Comparison of ENCODE assay signal across 32 cellular contexts in the genomic region with DNA sequence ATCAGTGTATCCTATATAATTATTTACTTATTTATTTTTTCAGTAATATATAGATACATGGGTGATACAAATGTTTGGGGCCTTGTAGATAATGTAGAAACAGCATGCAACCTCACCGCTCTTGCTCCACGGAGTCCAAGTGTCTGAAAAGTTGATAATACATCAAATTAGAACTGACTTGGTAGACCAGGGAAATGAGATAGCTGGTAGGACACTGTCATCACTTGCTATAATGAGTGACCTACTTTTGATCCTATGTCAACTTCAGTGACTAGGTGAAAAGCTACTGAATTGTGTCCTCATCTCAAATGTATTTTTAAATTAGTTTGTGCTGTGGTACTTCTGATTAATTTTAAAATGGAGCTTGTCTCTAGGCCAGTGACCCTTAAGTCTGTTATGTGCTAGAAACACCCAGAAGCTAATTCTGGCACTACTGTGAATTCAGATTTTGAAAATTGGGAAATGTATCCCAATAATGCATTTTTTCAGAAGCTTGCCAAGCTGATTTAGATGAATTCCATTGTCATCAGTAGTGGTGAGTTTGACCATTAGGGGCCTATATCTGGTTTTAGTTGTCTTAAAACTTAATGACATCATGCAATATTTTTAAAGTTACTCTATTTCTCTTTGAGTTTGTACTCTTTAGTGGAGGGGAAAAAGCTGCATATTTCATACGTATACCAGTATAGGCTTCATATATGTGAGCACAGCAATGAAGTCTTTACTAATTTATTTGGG.
"Had no signal": no experiment of that assay in that cellular context is flagged by ENCODE, and none has a peak within 500 bp of the region (broad histone marks: within the 10 kb centered on the region; RNA-seq: fewer than 3 reads in every experiment).

No MANE protein-coding gene starts in this region.

- H3K4me1 ChIP-seq: esophagus muscularis mucosa, foreskin keratinocyte, gastroesophageal sphincter, heart right ventricle had no signal

- DNase-seq: activated B cell treated with CpG ODN at 0.5 μM for 24 hours; activated CD4-positive, alpha-beta T cell treated with anti-CD3 and anti-CD28 coated beads for 48 hours; activated CD4-positive, alpha-beta T cell treated with anti-CD3 and anti-CD28 coated beads, Interleukin-2, amount 50 U/mL, for 1 hour; activated CD4-positive, alpha-beta T cell treated with anti-CD3 and anti-CD28 coated beads, Interleukin-2, amount 50 U/mL, for 48 hours; activated CD8-positive, alpha-beta memory T cell treated with anti-CD3 and anti-CD28 coated beads for 24 hours; activated CD8-positive, alpha-beta T cell treated with anti-CD3 and anti-CD28 coated beads for 36 hours; activated effector memory CD4-positive, alpha-beta T cell treated with Interleukin-2 at 50 U/mL for 16 hours; activated gamma-delta T cell treated with Interleukin-2 at 50 U/mL for 16 hours; activated naive CD4-positive, alpha-beta T cell treated with anti-CD3 and anti-CD28 coated beads, Interleukin-2, amount 50 U/mL, for 16 hours; activated naive CD4-positive, alpha-beta T cell treated with Interleukin-2 at 50 U/mL for 16 hours; activated T-cell treated with anti-CD3 and anti-CD28 coated beads, Interleukin-2, amount 50 U/mL, for 4 hours; amniotic stem cell; anterior cingulate cortex; brain microvascular endothelial cell; caudate nucleus; cortex of kidney; dermis blood vessel endothelial cell; effector CD4-positive, alpha-beta T cell; effector memory CD8-positive, alpha-beta T cell; erythroblast; foreskin keratinocyte; heart right ventricle; T-helper 9 cell; WERI-Rb-1 had no signal

- FAIRE-seq: astrocyte, colon had no signal

- H3K36me3 Mint-ChIP-seq: activated naive CD8-positive, alpha-beta T cell had no signal

- H3K4me3 Mint-ChIP-seq: activated B cell treated with CpG ODN at 0.5 μM for 24 hours; activated CD8-positive, alpha-beta T cell treated with anti-CD3 and anti-CD28 coated beads for 36 hours; activated naive CD8-positive, alpha-beta T cell; activated T-cell treated with anti-CD3 and anti-CD28 coated beads, Interleukin-2, amount 50 U/mL, for 4 hours; activated T-helper 17 cell treated with anti-CD3 and anti-CD28 coated beads, Interleukin-2, amount 50 U/mL, for 72 hours; effector memory CD8-positive, alpha-beta T cell; T-helper 1 cell treated with Interleukin-12 subunit alpha and Interleukin-12 subunit beta and Interleukin-4 antibody, amounts not matched to agents 30 μg/mL and 1 μg/mL, for 36 hours had no signal

- H3K27me3 ChIP-seq: brain microvascular endothelial cell, esophagus muscularis mucosa, foreskin keratinocyte, gastroesophageal sphincter, heart right ventricle had no signal

- H3K4me3 ChIP-seq: esophagus muscularis mucosa, gastroesophageal sphincter, heart right ventricle had no signal

- H3K36me3 ChIP-seq: brain microvascular endothelial cell, esophagus muscularis mucosa, gastroesophageal sphincter had no signal

- H3K27me3 Mint-ChIP-seq: activated B cell treated with CpG ODN at 0.5 μM for 24 hours; activated CD8-positive, alpha-beta T cell treated with anti-CD3 and anti-CD28 coated beads for 36 hours; activated naive CD8-positive, alpha-beta T cell; activated T-helper 17 cell treated with anti-CD3 and anti-CD28 coated beads, Interleukin-2, amount 50 U/mL, for 72 hours; effector memory CD8-positive, alpha-beta T cell had no signal

- H3K9me3 Mint-ChIP-seq: activated B cell treated with CpG ODN at 0.5 μM for 24 hours; activated CD8-positive, alpha-beta T cell treated with anti-CD3 and anti-CD28 coated beads for 36 hours; activated T-cell treated with anti-CD3 and anti-CD28 coated beads, Interleukin-2, amount 50 U/mL, for 4 hours; activated T-helper 17 cell treated with anti-CD3 and anti-CD28 coated beads, Interleukin-2, amount 50 U/mL, for 72 hours; effector memory CD8-positive, alpha-beta T cell; T-helper 1 cell treated with Interleukin-12 subunit alpha and Interleukin-12 subunit beta and Interleukin-4 antibody, amounts not matched to agents 30 μg/mL and 1 μg/mL, for 36 hours had no signal

- H3K9me3 ChIP-seq: esophagus muscularis mucosa, gastroesophageal sphincter, heart right ventricle had no signal

- ATAC-seq: activated CD4-positive, CD25-positive, alpha-beta regulatory T cell treated with anti-CD3 and anti-CD28 coated beads, Interleukin-2, amount 50 U/mL, for 24 hours; activated CD8-positive, alpha-beta T cell treated with anti-CD3 and anti-CD28 coated beads for 36 hours; activated T-cell treated with anti-CD3 and anti-CD28 coated beads, Interleukin-2, amount 50 U/mL, for 4 hours; activated T-helper 17 cell treated with anti-CD3 and anti-CD28 coated beads, Interleukin-2, amount 50 U/mL, for 72 hours; effector memory CD8-positive, alpha-beta T cell; foreskin keratinocyte; gastroesophageal sphincter had no signal

- H3K27ac ChIP-seq: brain microvascular endothelial cell, esophagus muscularis mucosa, foreskin keratinocyte, gastroesophageal sphincter, heart right ventricle, WERI-Rb-1 had no signal

- H3K27ac Mint-ChIP-seq: activated B cell treated with CpG ODN at 0.5 μM for 24 hours; activated CD8-positive, alpha-beta T cell treated with anti-CD3 and anti-CD28 coated beads for 36 hours; activated naive CD8-positive, alpha-beta T cell; activated T-helper 17 cell treated with anti-CD3 and anti-CD28 coated beads, Interleukin-2, amount 50 U/mL, for 72 hours; T-helper 1 cell treated with Interleukin-12 subunit alpha and Interleukin-12 subunit beta and Interleukin-4 antibody, amounts not matched to agents 30 μg/mL and 1 μg/mL, for 36 hours had no signal
